9 cellular contexts compared by ENCODE assay signal in the genomic region with DNA sequence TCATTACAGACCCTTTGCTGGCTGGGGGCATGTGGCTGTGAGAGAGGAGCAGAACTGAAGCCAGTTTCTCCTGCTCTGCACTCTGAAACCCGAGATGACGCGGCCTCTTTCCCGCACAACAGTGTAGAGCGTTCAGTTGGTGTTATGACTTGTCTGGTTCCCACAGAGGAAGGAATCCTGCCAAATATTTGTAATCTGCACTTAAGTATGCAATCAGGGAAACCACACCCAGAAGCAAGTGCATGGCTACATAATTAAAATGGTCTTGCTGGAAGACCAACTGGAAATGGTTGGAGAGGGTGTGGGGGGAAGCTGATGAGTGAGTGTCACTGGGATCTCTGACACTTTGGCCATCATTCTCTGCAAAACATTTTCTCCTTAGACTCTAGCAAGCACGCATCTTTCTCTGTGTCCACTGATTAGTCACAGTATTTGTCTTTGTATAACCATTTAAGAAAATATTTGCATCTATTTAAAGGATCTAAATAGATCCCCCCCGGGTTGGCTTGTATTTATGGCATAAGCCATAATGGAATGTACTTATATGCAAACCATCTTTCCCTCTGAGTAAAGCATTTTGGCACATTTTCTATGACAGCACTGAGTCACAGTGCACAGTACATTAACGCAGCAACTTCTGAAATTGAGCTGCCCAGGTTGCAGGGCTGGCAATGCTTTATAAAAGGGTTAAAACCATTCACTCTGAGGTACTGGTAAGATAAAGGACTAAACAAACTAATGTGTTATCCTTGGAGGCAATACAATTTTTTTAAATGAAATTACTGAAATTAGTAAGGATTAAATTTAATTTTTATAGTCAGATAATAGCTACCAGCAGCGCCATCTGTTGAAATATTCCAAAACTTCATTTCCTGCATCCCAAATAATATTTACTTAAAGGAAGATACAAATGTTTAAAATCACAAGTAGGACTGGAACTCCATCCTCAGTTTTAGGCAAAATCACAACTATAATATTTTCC.
DNase-seq lines count a peak whose midpoint lies in the region; ATAC-seq and TF ChIP-seq lines count a peak whose summit lies in the region.
"Had no signal": no experiment of that assay in that cellular context is flagged by ENCODE, and none has a peak within 500 bp of the region (broad histone marks: within the 10 kb centered on the region; RNA-seq: fewer than 3 reads in every experiment).

No MANE protein-coding gene starts in this region.

- no peaks in the 10 kb centered on the region for H3K36me3 Mint-ChIP-seq in HFFc6 (ENCODE audit: low read depth)
- H3K36me3 Mint-ChIP-seq in activated T-helper 17 cell treated with anti-CD3 and anti-CD28 coated beads, Interleukin-2, amount 50 U/mL, for 72 hours (ENCODE audit: low read depth) = no peaks in the 10 kb centered on the region
- H3K36me3 Mint-ChIP-seq in T-helper 17 cell (ENCODE audit: low read depth) = peaks cover 10% of the 10 kb centered on the region

- peak overlapping the region; percentile 58 for H3K27ac ChIP-seq in PC-9
- peak overlapping the region in 13 of 21 experiments; percentile 9 to 73 (median 46) for H3K27ac ChIP-seq in skin epidermis
- H3K27ac ChIP-seq: ovary had no signal

- H2AFZ ChIP-seq in PC-9 = no peak overlapping the region

- H3K9me3 ChIP-seq in PC-9 (ENCODE audit: insufficient read depth, low read depth) = no peaks in the 10 kb centered on the region
- no peaks in the 10 kb centered on the region for H3K9me3 ChIP-seq in T-helper 17 cell (ENCODE audit: control insufficient read depth, low read length, poor library complexity, severe bottlenecking)
- H3K9me3 ChIP-seq: ovary had no signal

- H3K36me3 ChIP-seq in PC-9 (ENCODE audit: low read depth) = no peaks in the 10 kb centered on the region
- H3K36me3 ChIP-seq: ovary had no signal

- peak overlapping the region; percentile 97 for H3K27ac Mint-ChIP-seq in HFFc6
- no peak overlapping the region for H3K27ac Mint-ChIP-seq in activated T-helper 17 cell treated with anti-CD3 and anti-CD28 coated beads, Interleukin-2, amount 50 U/mL, for 72 hours
- H3K27ac Mint-ChIP-seq in T-helper 17 cell = no peak overlapping the region

- H3K4me3 ChIP-seq in PC-9 (no peak overlapping the region), skin epidermis (no peak overlapping the region)
- H3K4me3 ChIP-seq: ovary had no signal

- H4K20me1 ChIP-seq in PC-9 (ENCODE audit: insufficient read depth) = no peaks in the 10 kb centered on the region

- H3K27me3 Mint-ChIP-seq in HFFc6 (ENCODE audit: insufficient read depth) (no peaks in the 10 kb centered on the region), T-helper 17 cell (no peaks in the 10 kb centered on the region)
- no peaks in the 10 kb centered on the region for H3K27me3 Mint-ChIP-seq in activated T-helper 17 cell treated with anti-CD3 and anti-CD28 coated beads, Interleukin-2, amount 50 U/mL, for 72 hours

- TF ChIP-seq CTCF in HFFc6 (IDR thresholded peaks at IDR 0.05) (peak; percentile 79), PC-9 (conservative IDR thresholded peaks at IDR 0.05) (peak; percentile 61)

- no peaks in the 10 kb centered on the region for H3K9me3 Mint-ChIP-seq in HFFc6
- no peaks in the 10 kb centered on the region for H3K9me3 Mint-ChIP-seq in activated T-helper 17 cell treated with anti-CD3 and anti-CD28 coated beads, Interleukin-2, amount 50 U/mL, for 72 hours

- POLR2A ChIA-PET in PC-9 (lab: Charles Lee; ENCODE audit: unreplicated experiment) = interaction anchor here (0.6 to 0.8 kb wide), 3 partner anchors 14 to 63 kb away, joined by 3 to 13 read pairs (median 4); no protein-coding TSS in a partner anchor

- intact Hi-C loops in PC-9 (cut with micrococcal nuclease; ENCODE audit: unreplicated experiment) = loop anchor here (1.0 to 5.0 kb wide), 8 partner anchors 16 to 416 kb away; no protein-coding TSS in a partner anchor

- peaks cover 45% of the 10 kb centered on the region for H3K4me1 ChIP-seq in PC-9 (replicated peaks; ENCODE audit: insufficient read depth)

- H3K79me2 ChIP-seq in PC-9 (ENCODE audit: low read depth) = no peaks in the 10 kb centered on the region

- DNase-seq in HFFc6 = peak; percentile 98
- peak; percentile 70 to 90 for DNase-seq in PC-9
- peak; percentile 98 for DNase-seq in fibroblast of peridontal ligament (ENCODE audit: extremely low read depth)
- DNase-seq in activated CD8-positive, alpha-beta memory T cell treated with anti-CD3 and anti-CD28 coated beads, Interleukin-2, amount 50 U/mL, for 4 hours = no peak
- DNase-seq in T-helper 17 cell = no peak

- H3F3A ChIP-seq in PC-9 (ENCODE audit: insufficient read depth, low read depth) = peaks cover 33% of the 10 kb centered on the region

- no TSS peak for BruUV-seq in PC-9 (replicated peaks; lab: Mats Ljungman, UMichigan)

- no peaks in the 10 kb centered on the region for H3K9me2 ChIP-seq in PC-9 (ENCODE audit: insufficient read depth)

- H3K4me1 Mint-ChIP-seq in HFFc6 (ENCODE audit: low read depth) (peaks cover 58% of the 10 kb centered on the region), T-helper 17 cell (peaks cover 2% of the 10 kb centered on the region)
- no peaks in the 10 kb centered on the region for H3K4me1 Mint-ChIP-seq in activated T-helper 17 cell treated with anti-CD3 and anti-CD28 coated beads, Interleukin-2, amount 50 U/mL, for 72 hours

- no peaks in the 10 kb centered on the region for H3K27me3 ChIP-seq in PC-9 (ENCODE audit: insufficient read depth, low read depth)
- H3K27me3 ChIP-seq: ovary had no signal

- peak overlapping the region; percentile 84 for H3K4me3 Mint-ChIP-seq in HFFc6
- no peak overlapping the region for H3K4me3 Mint-ChIP-seq in activated T-helper 17 cell treated with anti-CD3 and anti-CD28 coated beads, Interleukin-2, amount 50 U/mL, for 72 hours
- no peak overlapping the region for H3K4me3 Mint-ChIP-seq in T-helper 17 cell

- peak overlapping the region; percentile 62 for H3K4me2 ChIP-seq in PC-9

- CTCF ChIA-PET in PC-9 (lab: Charles Lee) = interaction anchor here (0.7 to 1.5 kb wide), 3 partner anchors 75 to 418 kb away, joined by 4 to 6 read pairs (median 5); no protein-coding TSS in a partner anchor

- ATAC-seq in activated T-helper 17 cell treated with anti-CD3 and anti-CD28 coated beads, Interleukin-2, amount 50 U/mL, for 72 hours (replicated peaks) = no peak
- no peak for ATAC-seq in GM21717 (IDR thresholded peaks at IDR 0.05; ENCODE audit: unreplicated experiment)
- no peak for ATAC-seq in T-helper 17 cell

Comparison
In these comparisons a context has a peak if more than half of its experiments do, and no peak if none do; other contexts are left out.
1. DNase-seq: peak in HFFc6 (single experiment), PC-9 (2 of 2) and fibroblast of peridontal ligament (single experiment); none in activated CD8-positive, alpha-beta memory T cell treated with anti-CD3 and anti-CD28 coated beads, Interleukin-2, amount 50 U/mL, for 4 hours (single experiment) and T-helper 17 cell (0 of 3).